In the genomic region with DNA sequence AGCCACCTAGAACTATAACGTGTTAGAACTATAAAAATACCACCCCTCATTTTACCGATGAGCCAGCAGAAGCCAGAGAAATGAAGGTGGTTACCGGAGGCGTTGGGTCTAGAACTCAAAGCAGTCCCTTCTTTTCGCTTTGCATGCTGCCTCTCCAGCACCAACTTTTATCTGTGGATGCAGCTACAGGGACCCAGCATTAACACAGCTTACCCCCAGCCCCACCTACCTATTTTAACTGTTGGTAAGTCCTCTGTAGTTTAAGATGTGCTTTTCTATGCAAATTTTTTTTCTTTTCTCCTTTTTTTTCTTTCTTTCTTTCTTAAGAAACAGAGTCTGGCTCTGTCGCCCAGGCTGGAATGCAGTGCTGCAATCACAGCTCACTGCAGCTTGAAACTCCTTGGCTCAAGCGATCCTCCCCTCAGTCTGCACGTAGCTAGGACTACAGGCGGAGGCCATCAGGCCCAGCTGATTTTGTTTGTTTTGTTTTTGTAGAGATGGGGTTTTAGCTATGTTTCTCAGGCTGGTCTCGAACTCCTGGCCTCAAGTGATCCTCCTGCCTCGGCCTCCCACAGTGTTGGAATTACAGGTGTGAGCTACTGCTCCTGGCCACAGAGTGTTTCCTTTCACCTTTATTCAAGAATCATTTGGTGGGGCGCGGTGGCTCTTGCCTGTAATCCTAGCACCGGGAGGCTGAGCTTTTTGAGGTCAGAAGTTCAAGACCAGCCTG, we compare ENCODE assay signal across 8 cellular contexts. TPM values are rescaled to one million over a fixed set of nuclear protein-coding genes. Genes with fewer than 3 reads are reported as not detected.
A peak's percentile ranks its signal among the peaks of the same experiment; 100 is the strongest.
DNase-seq lines count a peak whose midpoint lies in the region; ATAC-seq, FAIRE-seq and TF ChIP-seq lines count a peak whose summit lies in the region.

No MANE protein-coding gene starts in this region.

- peak overlapping the region; percentile 75 to 98 (median 93) for H3K27ac Mint-ChIP-seq in naive thymus-derived CD8-positive, alpha-beta T cell

- CTCF ChIA-PET in RWPE1 (lab: Yijun Ruan, JAX), result interaction anchor here (1.0 to 1.9 kb wide), 3 partner anchors 9 to 20 kb away, joined by 3 to 8 read pairs (median 4); no protein-coding TSS in a partner anchor

- DNase-seq in AG09309 (ENCODE audit: low read depth), result peak; percentile 18
- DNase-seq in RWPE1 (ENCODE audit: low spot score), result no peak
- no peak for DNase-seq in epithelial cell of proximal tubule (ENCODE audit: low read depth)
- no peak for DNase-seq in naive thymus-derived CD8-positive, alpha-beta T cell
- no peak for DNase-seq in frontal cortex (ENCODE audit: low spot score in 2 of 2)
- DNase-seq in effector CD8-positive, alpha-beta T cell (lab: John Stamatoyannopoulos, UW), result no peak

- FAIRE-seq in frontal cortex (lab: Jason Lieb, UNC), result no peak

- H3K4me3 ChIP-seq in AG09309 (ENCODE audit: control insufficient read depth, low read depth, low read length) (peak overlapping the region; percentile 88), epithelial cell of proximal tubule (ENCODE audit: low read depth, low read length) (peak overlapping the region; percentile 89)

- TF ChIP-seq CTCF in AG09309 (IDR thresholded peaks at IDR 0.05; ENCODE audit: control insufficient read depth, insufficient read depth, low read depth, low read length, missing control alignments), result no peak
- TF ChIP-seq CTCF in RWPE1 (conservative IDR thresholded peaks at IDR 0.05; ENCODE audit: low read depth), result no peak
- TF ChIP-seq CTCF in epithelial cell of proximal tubule (conservative IDR thresholded peaks at IDR 0.05; ENCODE audit: low read depth, low read length), result no peak

- H3K36me3 Mint-ChIP-seq in naive thymus-derived CD8-positive, alpha-beta T cell, result no peaks in the 10 kb centered on the region

- POLR2A ChIA-PET in RWPE1 (lab: Yijun Ruan, JAX; ENCODE audit: low non-redundant PET), result no interaction called here
- POLR2A ChIA-PET in naive thymus-derived CD8-positive, alpha-beta T cell (lab: Charles Lee), result interaction anchor here (1.0 to 3.7 kb wide), 4 partner anchors 8 to 96 kb away, joined by 5 to 14 read pairs (median 8); a partner anchor contains a TSS

- H3K27ac ChIP-seq in RWPE1, result peak overlapping the region; percentile 85

- ATAC-seq in GM18520 (IDR thresholded peaks at IDR 0.05; ENCODE audit: unreplicated experiment) (peak; percentile 3), HG03045 (IDR thresholded peaks at IDR 0.05; ENCODE audit: unreplicated experiment) (peak; percentile 27)
- ATAC-seq in naive thymus-derived CD8-positive, alpha-beta T cell, result peak; percentile 25 to 26

- peak overlapping the region; percentile 91 to 99 (median 97) for H3K4me3 Mint-ChIP-seq in naive thymus-derived CD8-positive, alpha-beta T cell

- peaks cover 0 to 2% (median 0%) of the 10 kb centered on the region in 5 donors for H3K27me3 Mint-ChIP-seq in naive thymus-derived CD8-positive, alpha-beta T cell

- H3K4me1 Mint-ChIP-seq in naive thymus-derived CD8-positive, alpha-beta T cell, result peaks cover 8 to 23% (median 18%) of the 10 kb centered on the region in 4 donors

- H3K9me3 Mint-ChIP-seq in naive thymus-derived CD8-positive, alpha-beta T cell, result no peaks in the 10 kb centered on the region

RNA-seq across cellular contexts. Expression of a gene that starts 6.5 kb away (rescaled TPM):
- total RNA-seq in epithelial cell of proximal tubule (8.5 and 9.8 TPM in 2 replicates), frontal cortex (15.1 TPM)
- total RNA-seq in naive thymus-derived CD8-positive, alpha-beta T cell, result 10 to 100 TPM; 12.3 to 13.4 TPM
- 1 to 10 TPM; 2.5 to 2.7 (median 2.6) TPM for polyA plus RNA-seq in naive thymus-derived CD8-positive, alpha-beta T cell

RNA-seq across cellular contexts. Expression of a gene that starts 46.7 kb away (rescaled TPM):
- total RNA-seq in epithelial cell of proximal tubule (84.9 and 130 TPM in 2 replicates), frontal cortex (92.1 TPM)
- 10 to 100 TPM; 50.3 to 55.6 TPM for total RNA-seq in naive thymus-derived CD8-positive, alpha-beta T cell
- 10 to 100 TPM; 37.8 to 44.3 (median 39.3) TPM for polyA plus RNA-seq in naive thymus-derived CD8-positive, alpha-beta T cell
